Comparison of ENCODE assay signal across 33 cellular contexts in genomic region chr20:47159166-47159565, GRCh38.
"Had no signal": no experiment of that assay in that cellular context is flagged by ENCODE, and none has a peak within 500 bp of the region (broad histone marks: within the 10 kb centered on the region; RNA-seq: fewer than 3 reads in every experiment).

No MANE protein-coding gene starts in this region.

- H3K27ac ChIP-seq: adrenal gland, ascending aorta, body of pancreas, brain microvascular endothelial cell, breast epithelium, cardiac muscle cell had no signal

- H3K9me3 ChIP-seq: adrenal gland, ascending aorta, body of pancreas, breast epithelium had no signal

- H3K4me3 ChIP-seq: adrenal gland, ascending aorta, body of pancreas, breast epithelium, cardiac muscle cell had no signal

- H3K27me3 ChIP-seq: ascending aorta, body of pancreas, brain microvascular endothelial cell, breast epithelium had no signal

- ATAC-seq: activated naive CD4-positive, alpha-beta T cell treated with anti-CD3 and anti-CD28 coated beads, Interleukin-2, amount 50 U/mL, for 72 hours; activated naive CD8-positive, alpha-beta T cell treated with anti-CD3 and anti-CD28 coated beads, Interleukin-2, amount 50 U/mL, for 24 hours; activated T-cell treated with anti-CD3 and anti-CD28 coated beads, Interleukin-2, amount 50 U/mL, for 4 hours; activated T-cell treated with anti-CD3 and anti-CD28 coated beads, Interleukin-2, amount 50 U/mL, for 72 hours; activated T-helper 17 cell treated with anti-CD3 and anti-CD28 coated beads, Interleukin-2, amount 50 U/mL, for 72 hours; body of pancreas had no signal

- DNase-seq: activated effector memory CD4-positive, alpha-beta T cell treated with anti-CD3 and anti-CD28 coated beads, Interleukin-2, amount 50 U/mL, for 16 hours; activated effector memory CD4-positive, alpha-beta T cell treated with Interleukin-2 at 50 U/mL for 16 hours; activated gamma-delta T cell; activated gamma-delta T cell treated with Interleukin-2 at 50 U/mL for 16 hours; activated naive CD4-positive, alpha-beta T cell; activated naive CD4-positive, alpha-beta T cell treated with anti-CD3 and anti-CD28 coated beads for 36 hours; activated naive CD4-positive, alpha-beta T cell treated with anti-CD3 and anti-CD28 coated beads, Interleukin-2, amount 10 ng/mL, durations not matched to agents 7 days and 5 days; activated naive CD4-positive, alpha-beta T cell treated with anti-CD3 and anti-CD28 coated beads, Interleukin-2, amount 50 U/mL, for 16 hours; activated naive CD4-positive, alpha-beta T cell treated with Interleukin-2 at 50 U/mL for 16 hours; activated naive CD8-positive, alpha-beta T cell treated with anti-CD3 and anti-CD28 coated beads for 36 hours; activated naive CD8-positive, alpha-beta T cell treated with anti-CD3 and anti-CD28 coated beads, Interleukin-2, amount 10 ng/mL, durations not matched to agents 7 days and 5 days; activated naive CD8-positive, alpha-beta T cell treated with anti-CD3 and anti-CD28 coated beads, Interleukin-2, amount 50 U/mL, for 24 hours; activated T-cell treated with anti-CD3 and anti-CD28 coated beads, Interleukin-2, amount 50 U/mL, for 4 hours; activated T-cell treated with anti-CD3 and anti-CD28 coated beads, Interleukin-2, amount 50 U/mL, for 48 hours; activated T-cell treated with anti-CD3 and anti-CD28 coated beads, Interleukin-2, amount 50 U/mL, for 72 hours; adrenal gland; amniotic stem cell; amygdala; anterior cingulate cortex; aorta; body of pancreas; brain microvascular endothelial cell; caudate nucleus; central memory CD4-positive, alpha-beta T cell; cerebellar nuclear complex had no signal

- H3K36me3 ChIP-seq: adrenal gland, ascending aorta, brain microvascular endothelial cell, breast epithelium, cardiac muscle cell had no signal

- FAIRE-seq: astrocyte, bronchial epithelial cell, colon had no signal

- H3K4me1 ChIP-seq: adrenal gland, ascending aorta, body of pancreas, breast epithelium had no signal
